Comparison of ENCODE assay signal across 15 cellular contexts in genomic region chr2:108270768-108271506, GRCh38. TPM values are rescaled to one million over a fixed set of nuclear protein-coding genes. Genes with fewer than 3 reads are reported as not detected.
DNase-seq lines count a peak whose midpoint lies in the region; ATAC-seq and TF ChIP-seq lines count a peak whose summit lies in the region.
"Had no signal": no experiment of that assay in that cellular context is flagged by ENCODE, and none has a peak within 500 bp of the region (broad histone marks: within the 10 kb centered on the region; RNA-seq: fewer than 3 reads in every experiment).

No MANE protein-coding gene starts in this region.

- H3K4me3 Mint-ChIP-seq in endothelial cell (ENCODE audit: unreplicated experiment): no peak overlapping the region

- H3K36me3 ChIP-seq in mucosa of descending colon (ENCODE audit: low read depth): no peaks in the 10 kb centered on the region
- no peaks in the 10 kb centered on the region for H3K36me3 ChIP-seq in transverse colon
- no peaks in the 10 kb centered on the region for H3K36me3 ChIP-seq in WERI-Rb-1

- intact Hi-C loops in mucosa of descending colon (cut with DNase I, micrococcal nuclease): no loop called here
- intact Hi-C loops in transverse colon (cut with DNase I; ENCODE audit: low total_unique reads): no loop called here

- in situ Hi-C loops in transverse colon (cut with MboI; ENCODE audit: low pct_ligation_motif_present in 1 of 4, low pct_unique_long_range_greater_than_20kb in 1 of 4, low sequenced_read_pairs in 3 of 4): no loop called here

- no peak for TF ChIP-seq CTCF in endothelial cell (IDR thresholded peaks at IDR 0.05; ENCODE audit: unreplicated experiment)
- TF ChIP-seq CTCF in mucosa of descending colon (IDR thresholded peaks at IDR 0.05): no peak
- TF ChIP-seq CTCF in transverse colon (IDR thresholded peaks at IDR 0.05): no peak
- TF ChIP-seq CTCF in WERI-Rb-1 (IDR thresholded peaks at IDR 0.05; ENCODE audit: low read depth, low read length): no peak

- peak overlapping the region in 3 of 4 donors; percentile 28 to 39 (median 32) for H3K27ac ChIP-seq in transverse colon
- H3K27ac ChIP-seq in WERI-Rb-1: no peak overlapping the region

- H3K27me3 Mint-ChIP-seq in endothelial cell (ENCODE audit: unreplicated experiment): no peaks in the 10 kb centered on the region

- TF ChIP-seq POLR2A in transverse colon (IDR thresholded peaks at IDR 0.05): no peak

- H3K27me3 ChIP-seq in transverse colon: no peaks in the 10 kb centered on the region
- peaks cover 74% of the 10 kb centered on the region for H3K27me3 ChIP-seq in WERI-Rb-1 (ENCODE audit: insufficient read depth, low read depth, severe bottlenecking)

- peak; percentile 87 for ATAC-seq in mucosa of descending colon

- no peaks in the 10 kb centered on the region for H3K9me3 ChIP-seq in mucosa of descending colon
- no peaks in the 10 kb centered on the region for H3K9me3 ChIP-seq in transverse colon
- H3K9me3 ChIP-seq in WERI-Rb-1 (ENCODE audit: severe bottlenecking): no peaks in the 10 kb centered on the region

- peaks cover 14% of the 10 kb centered on the region for H3K4me1 Mint-ChIP-seq in endothelial cell (ENCODE audit: unreplicated experiment)

- DNase-seq in M059J (ENCODE audit: low read depth) (peak; percentile 46), endothelial cell (ENCODE audit: low spot score) (no peak), mucosa of descending colon (peak in 1 of 3 donors; percentile 37), transverse colon (peak; percentile 29), AG08396 (ENCODE audit: low spot score) (no peak), WERI-Rb-1 (no peak), foreskin melanocyte (no peak)
- DNase-seq: activated naive CD4-positive, alpha-beta T cell; NCI-H2107; stimulated activated CD4-positive, alpha-beta T cell treated with anti-CD3 and anti-CD28 coated beads, Interleukin-2, amount 100 ng/mL, for 48 hours had no signal

- H3K9me3 Mint-ChIP-seq in endothelial cell (ENCODE audit: unreplicated experiment): no peaks in the 10 kb centered on the region

- H3K27ac Mint-ChIP-seq in endothelial cell (ENCODE audit: unreplicated experiment): peak overlapping the region; percentile 86

- no peak for TF ChIP-seq EP300 in transverse colon (IDR thresholded peaks at IDR 0.05; ENCODE audit: low read depth)

- peaks cover 15% of the 10 kb centered on the region for H3K36me3 Mint-ChIP-seq in endothelial cell (ENCODE audit: low read depth, unreplicated experiment)

- 72% methylated on average over 5 of the region's 5 CpGs; no CpG with 5 or more reads in 1 of the 2 donors for WGBS in transverse colon (ENCODE audit: low coverage in 1 of 2), 2 donors

- H3K4me1 ChIP-seq in mucosa of descending colon (ENCODE audit: low read depth): peaks cover 13% of the 10 kb centered on the region
- H3K4me1 ChIP-seq in transverse colon: peaks cover 0 to 27% (median 12%) of the 10 kb centered on the region in 4 donors

- H3K4me3 ChIP-seq in mucosa of descending colon: no peak overlapping the region
- no peak overlapping the region for H3K4me3 ChIP-seq in transverse colon
- no peak overlapping the region for H3K4me3 ChIP-seq in WERI-Rb-1 (ENCODE audit: low read depth, low read length)
- H3K4me3 ChIP-seq: coronary artery had no signal

RNA-seq across cellular contexts. Expression of gene SULT1C2, which starts 17.8 kb away (rescaled TPM):
- 0.22 TPM in 1 of 2 replicates, not detected in the other for total RNA-seq in M059J (2014; rRNA removed; shearing (Covaris generic))
- total RNA-seq in endothelial cell (ENCODE audit: unreplicated experiment) (0.85 TPM), mucosa of descending colon (10 to 100 TPM in 1 of 3 donors, under 1 TPM in 1, not detected in 1; 0.52 to 10.5 TPM), transverse colon (not detected)
- total RNA-seq: lung microvascular endothelial cell, RPMI7951 had no signal

RNA-seq across cellular contexts. Expression of gene SULT1C3, which starts 31.2 kb away (rescaled TPM):
- not detected in 2 replicates for total RNA-seq in M059J (2014; rRNA removed; shearing (Covaris generic))
- not detected for total RNA-seq in endothelial cell (ENCODE audit: unreplicated experiment)
- total RNA-seq in mucosa of descending colon: under 1 TPM in 1 of 3 donors, not detected in 2; 0.34 TPM
- not detected for total RNA-seq in transverse colon
- total RNA-seq: epithelial cell of proximal tubule, lung microvascular endothelial cell, RPMI7951, subcutaneous adipose tissue had no signal

Comparison
In these comparisons a context has a peak if more than half of its experiments do, and no peak if none do; other contexts are left out.
1. DNase-seq: peak in M059J (single experiment) and transverse colon (single experiment); none in endothelial cell (single experiment), AG08396 (single experiment), WERI-Rb-1 (single experiment) and foreskin melanocyte (single experiment).